Comparison of ENCODE assay signal across 1 cellular context in genomic region chr7:159084069-159084801, GRCh38.
TF ChIP-seq lines count a peak whose summit lies in the region.

No MANE protein-coding gene starts in this region.

TF ChIP-seq in HepG2, 621 proteins besides CTCF, POLR2A, EP300 and RAD21 (continued from another document):
- TF ChIP-seq ZBTB34 (CRISPR knock-in tag; IDR thresholded peaks at IDR 0.05) (no peak), MBD4 (IDR thresholded peaks at IDR 0.05; ENCODE audit: borderline replicate concordance, low read length) (no peak), KDM5A (IDR thresholded peaks at IDR 0.05; ENCODE audit: borderline replicate concordance, low read length) (no peak), HOXA5 (CRISPR knock-in tag; IDR thresholded peaks at IDR 0.05) (no peak), CENPT (CRISPR knock-in tag; IDR thresholded peaks at IDR 0.05; ENCODE audit: low read depth) (no peak), GABPB1 (CRISPR knock-in tag; IDR thresholded peaks at IDR 0.05) (no peak), ARNTL (CRISPR knock-in tag; IDR thresholded peaks at IDR 0.05) (no peak), HNRNPL (IDR thresholded peaks at IDR 0.05; ENCODE audit: low read depth, low read length) (peak; percentile 60; the same call in 1 of the 2 replicates), HDAC1 (CRISPR knock-in tag; IDR thresholded peaks at IDR 0.05) (no peak), ZNF839 (CRISPR knock-in tag; IDR thresholded peaks at IDR 0.05; ENCODE audit: borderline replicate concordance) (no peak), BRCA1 (CRISPR knock-in tag; IDR thresholded peaks at IDR 0.05) (no peak), PCBP2 (optimal IDR thresholded peaks at IDR 0.05; ENCODE audit: low read depth, low read length, poor library complexity, severe bottlenecking) (no peak), ATF6 (CRISPR knock-in tag; conservative IDR thresholded peaks at IDR 0.05) (no peak)
- TF ChIP-seq, protein P1, sequence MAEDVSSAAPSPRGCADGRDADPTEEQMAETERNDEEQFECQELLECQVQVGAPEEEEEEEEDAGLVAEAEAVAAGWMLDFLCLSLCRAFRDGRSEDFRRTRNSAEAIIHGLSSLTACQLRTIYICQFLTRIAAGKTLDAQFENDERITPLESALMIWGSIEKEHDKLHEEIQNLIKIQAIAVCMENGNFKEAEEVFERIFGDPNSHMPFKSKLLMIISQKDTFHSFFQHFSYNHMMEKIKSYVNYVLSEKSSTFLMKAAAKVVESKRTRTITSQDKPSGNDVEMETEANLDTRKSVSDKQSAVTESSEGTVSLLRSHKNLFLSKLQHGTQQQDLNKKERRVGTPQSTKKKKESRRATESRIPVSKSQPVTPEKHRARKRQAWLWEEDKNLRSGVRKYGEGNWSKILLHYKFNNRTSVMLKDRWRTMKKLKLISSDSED (CRISPR knock-in tag; IDR thresholded peaks at IDR 0.05): no peak
- TF ChIP-seq, protein P2, sequence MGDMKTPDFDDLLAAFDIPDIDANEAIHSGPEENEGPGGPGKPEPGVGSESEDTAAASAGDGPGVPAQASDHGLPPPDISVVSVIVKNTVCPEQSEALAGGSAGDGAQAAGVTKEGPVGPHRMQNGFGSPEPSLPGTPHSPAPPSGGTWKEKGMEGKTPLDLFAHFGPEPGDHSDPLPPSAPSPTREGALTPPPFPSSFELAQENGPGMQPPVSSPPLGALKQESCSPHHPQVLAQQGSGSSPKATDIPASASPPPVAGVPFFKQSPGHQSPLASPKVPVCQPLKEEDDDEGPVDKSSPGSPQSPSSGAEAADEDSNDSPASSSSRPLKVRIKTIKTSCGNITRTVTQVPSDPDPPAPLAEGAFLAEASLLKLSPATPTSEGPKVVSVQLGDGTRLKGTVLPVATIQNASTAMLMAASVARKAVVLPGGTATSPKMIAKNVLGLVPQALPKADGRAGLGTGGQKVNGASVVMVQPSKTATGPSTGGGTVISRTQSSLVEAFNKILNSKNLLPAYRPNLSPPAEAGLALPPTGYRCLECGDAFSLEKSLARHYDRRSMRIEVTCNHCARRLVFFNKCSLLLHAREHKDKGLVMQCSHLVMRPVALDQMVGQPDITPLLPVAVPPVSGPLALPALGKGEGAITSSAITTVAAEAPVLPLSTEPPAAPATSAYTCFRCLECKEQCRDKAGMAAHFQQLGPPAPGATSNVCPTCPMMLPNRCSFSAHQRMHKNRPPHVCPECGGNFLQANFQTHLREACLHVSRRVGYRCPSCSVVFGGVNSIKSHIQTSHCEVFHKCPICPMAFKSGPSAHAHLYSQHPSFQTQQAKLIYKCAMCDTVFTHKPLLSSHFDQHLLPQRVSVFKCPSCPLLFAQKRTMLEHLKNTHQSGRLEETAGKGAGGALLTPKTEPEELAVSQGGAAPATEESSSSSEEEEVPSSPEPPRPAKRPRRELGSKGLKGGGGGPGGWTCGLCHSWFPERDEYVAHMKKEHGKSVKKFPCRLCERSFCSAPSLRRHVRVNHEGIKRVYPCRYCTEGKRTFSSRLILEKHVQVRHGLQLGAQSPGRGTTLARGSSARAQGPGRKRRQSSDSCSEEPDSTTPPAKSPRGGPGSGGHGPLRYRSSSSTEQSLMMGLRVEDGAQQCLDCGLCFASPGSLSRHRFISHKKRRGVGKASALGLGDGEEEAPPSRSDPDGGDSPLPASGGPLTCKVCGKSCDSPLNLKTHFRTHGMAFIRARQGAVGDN (CRISPR knock-in tag; IDR thresholded peaks at IDR 0.05): peak; percentile 58
